ENCODE assay signal across 1 cellular context in genomic region chr21:44828362-44829056, GRCh38.
TF ChIP-seq lines count a peak whose summit lies in the region.

No MANE protein-coding gene starts in this region.

TF ChIP-seq in HEK293, 187 proteins besides CTCF, POLR2A, EP300 and RAD21 (continued from another document):
- TF ChIP-seq ZNF510 (tag by site-specific recombination; IDR thresholded peaks at IDR 0.05; ENCODE audit: insufficient replicate concordance) (peak; percentile 44), ZBTB49 (tag by site-specific recombination; IDR thresholded peaks at IDR 0.05; ENCODE audit: low read depth) (no peak), ZNF157 (tag by site-specific recombination; IDR thresholded peaks at IDR 0.05) (no peak), ZBTB10 (tag by site-specific recombination; IDR thresholded peaks at IDR 0.05) (no peak), ZNF654 (tag by site-specific recombination; IDR thresholded peaks at IDR 0.05; ENCODE audit: low read depth) (no peak), ZNF692 (tag by site-specific recombination; IDR thresholded peaks at IDR 0.05) (no peak), ZSCAN18 (tag by site-specific recombination; IDR thresholded peaks at IDR 0.05) (no peak), ZNF529 (tag by site-specific recombination; IDR thresholded peaks at IDR 0.05; ENCODE audit: insufficient replicate concordance) (peak; percentile 71), SP3 (tag by site-specific recombination; IDR thresholded peaks at IDR 0.05) (no peak), ZBTB11 (tag by site-specific recombination; conservative IDR thresholded peaks at IDR 0.05; ENCODE audit: low read depth) (no peak), ZNF214 (tag by site-specific recombination; IDR thresholded peaks at IDR 0.05; ENCODE audit: borderline replicate concordance) (no peak), ZNF292 (tag by site-specific recombination; IDR thresholded peaks at IDR 0.05; ENCODE audit: borderline replicate concordance, low read depth) (no peak), ZNF776 (tag by site-specific recombination; IDR thresholded peaks at IDR 0.05; ENCODE audit: borderline replicate concordance) (no peak), ZNF184 (tag by site-specific recombination; IDR thresholded peaks at IDR 0.05) (0 out of 2 replicates have a peak, but pooled peaks have one; percentile 37), ZNF416 (tag by site-specific recombination; IDR thresholded peaks at IDR 0.05) (no peak), SETDB1 (IDR thresholded peaks at IDR 0.05; ENCODE audit: insufficient read length, low read length) (peak; percentile 83), IKZF3 (tag by site-specific recombination; IDR thresholded peaks at IDR 0.05) (no peak)
